Comparison of ENCODE assay signal across 1 cellular context in the genomic region with DNA sequence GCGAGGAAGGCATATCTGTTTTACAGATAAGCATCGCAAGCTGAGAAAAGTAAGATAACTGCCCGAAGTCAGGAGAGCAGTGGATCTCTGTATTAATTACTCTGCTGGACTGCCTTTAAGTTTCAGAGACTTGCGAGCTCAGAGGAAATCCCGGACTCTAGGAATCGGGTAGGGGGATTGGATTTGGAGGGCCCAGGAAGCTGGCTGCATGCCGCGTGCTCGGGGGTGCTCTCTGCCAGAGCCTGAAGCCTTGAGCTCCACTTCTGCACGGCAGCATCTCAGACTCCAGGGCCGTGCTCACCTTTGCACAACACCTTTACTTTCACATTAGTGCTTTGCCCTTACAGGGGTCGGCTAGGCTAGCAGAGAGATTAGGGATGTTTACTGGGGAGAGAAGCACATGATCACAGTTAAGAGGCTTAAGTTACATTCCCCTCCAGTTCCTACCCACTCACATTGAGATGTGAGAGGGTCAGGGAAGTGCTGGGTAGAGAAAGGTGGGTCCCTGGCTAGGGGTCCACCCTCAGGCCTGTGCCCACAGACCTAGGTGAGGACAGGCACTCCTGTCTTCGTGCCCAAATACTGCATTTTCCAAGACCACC.
TF ChIP-seq lines count a peak whose summit lies in the region.

No MANE protein-coding gene starts in this region.

TF ChIP-seq in HEK293, 187 proteins besides CTCF, POLR2A, EP300 and RAD21:
- TF ChIP-seq TRIM28 (IDR thresholded peaks at IDR 0.05; ENCODE audit: borderline replicate concordance, low read length) (peak; percentile 37; the same call in 1 of the 2 replicates), ZIC2 (tag by site-specific recombination; IDR thresholded peaks at IDR 0.05) (no peak)
TF ChIP-seq in HEK293: peak in this region for 1.
